In genomic region chr22:42313804-42314581, GRCh38 we compare ENCODE assay signal across 8 cellular contexts. TPM values are rescaled to one million over a fixed set of nuclear protein-coding genes. Genes with fewer than 3 reads are reported as not detected.
DNase-seq lines count a peak whose midpoint lies in the region; ATAC-seq, FAIRE-seq and TF ChIP-seq lines count a peak whose summit lies in the region.

No MANE protein-coding gene starts in this region.

- 37% methylated on average over 33 of the region's 33 CpGs; no CpG with 5 or more reads in 1 of the 2 donors for WGBS in transverse colon (ENCODE audit: low coverage in 1 of 2), 2 donors

- no peaks in the 10 kb centered on the region for H3K9me3 ChIP-seq in OCI-LY7 (ENCODE audit: low read length)
- H3K9me3 ChIP-seq in transverse colon: no peaks in the 10 kb centered on the region

- H3K27me3 Mint-ChIP-seq in activated CD8-positive, alpha-beta memory T cell treated with anti-CD3 and anti-CD28 coated beads, Interleukin-2, amount 10 ng/mL, durations not matched to agents 7 days and 5 days: no peaks in the 10 kb centered on the region

- BruUV-seq in OCI-LY7 (replicated peaks; lab: Mats Ljungman, UMichigan): no TSS peak

- H3K4me3 ChIP-seq in OCI-LY7 (ENCODE audit: low read depth, low read length, poor library complexity, severe bottlenecking) (no peak overlapping the region), astrocyte of the cerebellum (ENCODE audit: low read depth, low read length) (no peak overlapping the region), transverse colon (no peak overlapping the region)

- no peaks in the 10 kb centered on the region for H3K79me2 ChIP-seq in OCI-LY7 (ENCODE audit: insufficient read depth, low read depth, low read length)

- H3K4me1 ChIP-seq in OCI-LY7 (ENCODE audit: insufficient read depth, low read length, poor library complexity, severe bottlenecking) (peaks cover 16% of the 10 kb centered on the region), transverse colon (peaks cover 19 to 52% (median 50%) of the 10 kb centered on the region in 4 donors)

- no peaks in the 10 kb centered on the region for H4K20me1 ChIP-seq in OCI-LY7 (ENCODE audit: insufficient read depth, low read length)

- no peak for TF ChIP-seq POLR2A in transverse colon (IDR thresholded peaks at IDR 0.05)

- peak; percentile 39 for TF ChIP-seq CTCF in D721Med (IDR thresholded peaks at IDR 0.05; ENCODE audit: insufficient read depth, missing control alignments)
- peak; percentile 73 for TF ChIP-seq CTCF in OCI-LY7 (conservative IDR thresholded peaks at IDR 0.05; ENCODE audit: low read length)
- TF ChIP-seq CTCF in astrocyte of the cerebellum (IDR thresholded peaks at IDR 0.05; ENCODE audit: low read depth, low read length, missing control alignments): peak; percentile 53
- TF ChIP-seq CTCF in transverse colon (IDR thresholded peaks at IDR 0.05): peak; percentile 37 to 79 (median 52)

- no peak for FAIRE-seq in D721Med (lab: Jason Lieb, UNC)

- H3K27me3 ChIP-seq in transverse colon: no peaks in the 10 kb centered on the region

- H3K4me1 Mint-ChIP-seq in activated CD8-positive, alpha-beta memory T cell treated with anti-CD3 and anti-CD28 coated beads, Interleukin-2, amount 10 ng/mL, durations not matched to agents 7 days and 5 days: peaks cover 13% of the 10 kb centered on the region

- CTCF ChIA-PET in OCI-LY7 (lab: Charles Lee; ENCODE audit: unreplicated experiment): no interaction called here
- CTCF ChIA-PET in activated CD8-positive, alpha-beta memory T cell treated with anti-CD3 and anti-CD28 coated beads, Interleukin-2, amount 10 ng/mL, durations not matched to agents 7 days and 5 days (lab: Charles Lee): interaction anchor here (1.2 kb wide), 1 partner anchor 124 kb away, joined by 3 read pairs; no protein-coding TSS in a partner anchor

- peak; percentile 68 for ATAC-seq in left colon
- no peak for ATAC-seq in activated CD8-positive, alpha-beta memory T cell treated with anti-CD3 and anti-CD28 coated beads, Interleukin-2, amount 10 ng/mL, durations not matched to agents 7 days and 5 days

- H3K27ac Mint-ChIP-seq in activated CD8-positive, alpha-beta memory T cell treated with anti-CD3 and anti-CD28 coated beads, Interleukin-2, amount 10 ng/mL, durations not matched to agents 7 days and 5 days: no peak overlapping the region

- H3K4me3 Mint-ChIP-seq in activated CD8-positive, alpha-beta memory T cell treated with anti-CD3 and anti-CD28 coated beads, Interleukin-2, amount 10 ng/mL, durations not matched to agents 7 days and 5 days: no peak overlapping the region

- in situ Hi-C loops in astrocyte of the cerebellum (cut with HindIII; ENCODE audit: low sequenced_read_pairs) (no loop called here), transverse colon (cut with MboI; ENCODE audit: low pct_ligation_motif_present in 1 of 4, low pct_unique_long_range_greater_than_20kb in 1 of 4, low sequenced_read_pairs in 3 of 4) (no loop called here)

- no peak overlapping the region for H3K27ac ChIP-seq in OCI-LY7 (ENCODE audit: low read depth, low read length, poor library complexity, severe bottlenecking)
- H3K27ac ChIP-seq in transverse colon: peak overlapping the region; percentile 82 to 92 (median 89)

- H3K36me3 ChIP-seq in OCI-LY7 (ENCODE audit: insufficient read depth, low read length): no peaks in the 10 kb centered on the region
- no peaks in the 10 kb centered on the region for H3K36me3 ChIP-seq in transverse colon

- TF ChIP-seq EP300 in transverse colon (IDR thresholded peaks at IDR 0.05; ENCODE audit: low read depth): no peak

- H3K9me3 Mint-ChIP-seq in activated CD8-positive, alpha-beta memory T cell treated with anti-CD3 and anti-CD28 coated beads, Interleukin-2, amount 10 ng/mL, durations not matched to agents 7 days and 5 days (ENCODE audit: low read depth): no peaks in the 10 kb centered on the region

- H3K36me3 Mint-ChIP-seq in activated CD8-positive, alpha-beta memory T cell treated with anti-CD3 and anti-CD28 coated beads, Interleukin-2, amount 10 ng/mL, durations not matched to agents 7 days and 5 days: no peaks in the 10 kb centered on the region

- POLR2A ChIA-PET in OCI-LY7 (lab: Charles Lee): interaction anchor here (0.7 kb wide), 1 partner anchor 193 kb away, joined by 3 read pairs; no protein-coding TSS in a partner anchor

- no peak overlapping the region for H3K4me2 ChIP-seq in OCI-LY7 (ENCODE audit: low read length)

- H3K9me2 ChIP-seq in OCI-LY7 (ENCODE audit: insufficient read depth, low read length): no peaks in the 10 kb centered on the region

- intact Hi-C loops in OCI-LY7 (cut with micrococcal nuclease; ENCODE audit: unreplicated experiment) (loop anchor here (1.0 kb wide), 1 partner anchor 145 kb away; no protein-coding TSS in a partner anchor), left colon (cut with DNase I, micrococcal nuclease) (loop anchor here in 1 of 2 donors (5.0 kb wide), 1 partner anchor 152 kb away; no protein-coding TSS in a partner anchor), transverse colon (cut with DNase I; ENCODE audit: low total_unique reads) (no loop called here)

- H2AFZ ChIP-seq in OCI-LY7 (ENCODE audit: low read length): no peak overlapping the region

- DNase-seq in D721Med (ENCODE audit: insufficient read length, low spot score) (no peak), HuH-7 (ENCODE audit: low spot score) (peak; percentile 90), OCI-LY7 (ENCODE audit: low spot score) (peak; percentile 61), astrocyte of the cerebellum (ENCODE audit: low read depth) (no peak), left colon (peak; percentile 77 to 92), transverse colon (peak; percentile 87), dedifferentiated amniotic fluid mesenchymal stem cell (ENCODE audit: extremely low spot score) (no peak)
- DNase-seq in activated CD8-positive, alpha-beta memory T cell treated with anti-CD3 and anti-CD28 coated beads, Interleukin-2, amount 10 ng/mL, durations not matched to agents 7 days and 5 days: no peak

RNA-seq across cellular contexts. Expression of gene TCF20, which starts 43.5 kb away (rescaled TPM):
- total RNA-seq in OCI-LY7 (2014; rRNA removed; shearing (Covaris generic)): 55.6 and 56.0 TPM in 2 replicates
- 71.1 and 77.8 TPM in 2 replicates for total RNA-seq in OCI-LY7 (2022)
- 10 to 100 TPM; 49.4 to 54.9 TPM for total RNA-seq in left colon
- total RNA-seq in transverse colon: 10 to 100 TPM; 30.3 to 43.7 (median 42.3) TPM
- total RNA-seq in activated CD8-positive, alpha-beta memory T cell treated with anti-CD3 and anti-CD28 coated beads, Interleukin-2, amount 10 ng/mL, durations not matched to agents 7 days and 5 days: 10 to 100 TPM; 73.1 to 82.5 TPM

Comparison
In these comparisons a context has a peak if more than half of its experiments do, and no peak if none do; other contexts are left out.
1. DNase-seq: peak in HuH-7 (single experiment), OCI-LY7 (single experiment), left colon (2 of 2) and transverse colon (single experiment); none in D721Med (single experiment), astrocyte of the cerebellum (single experiment), dedifferentiated amniotic fluid mesenchymal stem cell (single experiment) and activated CD8-positive, alpha-beta memory T cell treated with anti-CD3 and anti-CD28 coated beads, Interleukin-2, amount 10 ng/mL, durations not matched to agents 7 days and 5 days (single experiment).
2. Peak in every context shown above with its lines, with median percentiles within 50 percentile points of each other: CTCF ChIP-seq.